1 cellular context compared by ENCODE assay signal in genomic region chr12:26158078-26158764, GRCh38.
TF ChIP-seq lines count a peak whose summit lies in the region.

No MANE protein-coding gene starts in this region.

TF ChIP-seq in HepG2, 621 proteins besides CTCF, POLR2A, EP300 and RAD21 (continued from another document):
- TF ChIP-seq ZNF512 (CRISPR knock-in tag; IDR thresholded peaks at IDR 0.05) (0 out of 2 replicates have a peak, but pooled peaks have one; percentile 43), ZNF724P (CRISPR knock-in tag; IDR thresholded peaks at IDR 0.05; ENCODE audit: borderline replicate concordance) (no peak)
